1 cellular context compared by ENCODE assay signal in the genomic region with DNA sequence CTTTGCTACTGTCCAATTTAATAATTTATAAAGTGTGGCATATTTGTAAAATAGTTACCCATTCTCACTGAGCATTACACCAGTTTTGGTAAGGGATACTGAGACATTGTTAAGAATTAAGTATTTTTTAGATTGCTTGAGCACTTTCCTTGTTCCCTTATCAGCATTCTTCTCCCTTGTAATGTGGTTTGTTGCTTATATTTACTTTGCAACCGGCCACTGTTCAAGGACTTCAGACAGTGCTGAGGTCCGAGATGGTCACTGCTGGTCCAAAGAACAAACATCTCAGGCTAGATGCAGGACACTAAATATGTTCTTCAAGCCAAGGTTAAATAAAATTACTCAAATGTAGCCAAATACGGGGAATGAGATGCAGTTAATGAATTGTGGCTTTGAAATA.
A peak's percentile ranks its signal among the peaks of the same experiment; 100 is the strongest.
TF ChIP-seq lines count a peak whose summit lies in the region.

No MANE protein-coding gene starts in this region.

TF ChIP-seq in HepG2, 621 proteins besides CTCF, POLR2A, EP300 and RAD21 (continued from another document and continues in another):
- TF ChIP-seq DPF2 (CRISPR knock-in tag; IDR thresholded peaks at IDR 0.05; ENCODE audit: borderline replicate concordance, low read depth), result no peak
- TF ChIP-seq, protein P1, sequence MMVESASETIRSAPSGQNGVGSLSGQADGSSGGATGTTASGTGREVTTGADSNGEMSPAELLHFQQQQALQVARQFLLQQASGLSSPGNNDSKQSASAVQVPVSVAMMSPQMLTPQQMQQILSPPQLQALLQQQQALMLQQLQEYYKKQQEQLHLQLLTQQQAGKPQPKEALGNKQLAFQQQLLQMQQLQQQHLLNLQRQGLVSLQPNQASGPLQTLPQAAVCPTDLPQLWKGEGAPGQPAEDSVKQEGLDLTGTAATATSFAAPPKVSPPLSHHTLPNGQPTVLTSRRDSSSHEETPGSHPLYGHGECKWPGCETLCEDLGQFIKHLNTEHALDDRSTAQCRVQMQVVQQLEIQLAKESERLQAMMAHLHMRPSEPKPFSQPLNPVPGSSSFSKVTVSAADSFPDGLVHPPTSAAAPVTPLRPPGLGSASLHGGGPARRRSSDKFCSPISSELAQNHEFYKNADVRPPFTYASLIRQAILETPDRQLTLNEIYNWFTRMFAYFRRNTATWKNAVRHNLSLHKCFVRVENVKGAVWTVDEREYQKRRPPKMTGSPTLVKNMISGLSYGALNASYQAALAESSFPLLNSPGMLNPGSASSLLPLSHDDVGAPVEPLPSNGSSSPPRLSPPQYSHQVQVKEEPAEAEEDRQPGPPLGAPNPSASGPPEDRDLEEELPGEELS (CRISPR knock-in tag; IDR thresholded peaks at IDR 0.05), result peak; percentile 30; the same call in 1 of the 2 replicates
- TF ChIP-seq FOXP1 (IDR thresholded peaks at IDR 0.05), result no peak
- TF ChIP-seq FOXP1 (CRISPR knock-in tag; IDR thresholded peaks at IDR 0.05), result peak; percentile 65
- TF ChIP-seq ZNF816 (CRISPR knock-in tag; IDR thresholded peaks at IDR 0.05; ENCODE audit: borderline replicate concordance), result no peak
- TF ChIP-seq JUN (CRISPR knock-in tag; IDR thresholded peaks at IDR 0.05), result no peak
- TF ChIP-seq ISL2 (CRISPR knock-in tag; IDR thresholded peaks at IDR 0.05), result 0 out of 2 replicates have a peak, but pooled peaks have one; percentile 20
- TF ChIP-seq ZNF891 (CRISPR knock-in tag; IDR thresholded peaks at IDR 0.05), result no peak
- TF ChIP-seq HDAC2 (CRISPR knock-in tag; IDR thresholded peaks at IDR 0.05), result peak; percentile 64; the same call in 1 of the 2 replicates
- TF ChIP-seq KDM3A (CRISPR knock-in tag; IDR thresholded peaks at IDR 0.05; ENCODE audit: low read depth), result no peak
- TF ChIP-seq, protein P2, sequence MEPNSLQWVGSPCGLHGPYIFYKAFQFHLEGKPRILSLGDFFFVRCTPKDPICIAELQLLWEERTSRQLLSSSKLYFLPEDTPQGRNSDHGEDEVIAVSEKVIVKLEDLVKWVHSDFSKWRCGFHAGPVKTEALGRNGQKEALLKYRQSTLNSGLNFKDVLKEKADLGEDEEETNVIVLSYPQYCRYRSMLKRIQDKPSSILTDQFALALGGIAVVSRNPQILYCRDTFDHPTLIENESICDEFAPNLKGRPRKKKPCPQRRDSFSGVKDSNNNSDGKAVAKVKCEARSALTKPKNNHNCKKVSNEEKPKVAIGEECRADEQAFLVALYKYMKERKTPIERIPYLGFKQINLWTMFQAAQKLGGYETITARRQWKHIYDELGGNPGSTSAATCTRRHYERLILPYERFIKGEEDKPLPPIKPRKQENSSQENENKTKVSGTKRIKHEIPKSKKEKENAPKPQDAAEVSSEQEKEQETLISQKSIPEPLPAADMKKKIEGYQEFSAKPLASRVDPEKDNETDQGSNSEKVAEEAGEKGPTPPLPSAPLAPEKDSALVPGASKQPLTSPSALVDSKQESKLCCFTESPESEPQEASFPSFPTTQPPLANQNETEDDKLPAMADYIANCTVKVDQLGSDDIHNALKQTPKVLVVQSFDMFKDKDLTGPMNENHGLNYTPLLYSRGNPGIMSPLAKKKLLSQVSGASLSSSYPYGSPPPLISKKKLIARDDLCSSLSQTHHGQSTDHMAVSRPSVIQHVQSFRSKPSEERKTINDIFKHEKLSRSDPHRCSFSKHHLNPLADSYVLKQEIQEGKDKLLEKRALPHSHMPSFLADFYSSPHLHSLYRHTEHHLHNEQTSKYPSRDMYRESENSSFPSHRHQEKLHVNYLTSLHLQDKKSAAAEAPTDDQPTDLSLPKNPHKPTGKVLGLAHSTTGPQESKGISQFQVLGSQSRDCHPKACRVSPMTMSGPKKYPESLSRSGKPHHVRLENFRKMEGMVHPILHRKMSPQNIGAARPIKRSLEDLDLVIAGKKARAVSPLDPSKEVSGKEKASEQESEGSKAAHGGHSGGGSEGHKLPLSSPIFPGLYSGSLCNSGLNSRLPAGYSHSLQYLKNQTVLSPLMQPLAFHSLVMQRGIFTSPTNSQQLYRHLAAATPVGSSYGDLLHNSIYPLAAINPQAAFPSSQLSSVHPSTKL (CRISPR knock-in tag; IDR thresholded peaks at IDR 0.05), result peak; percentile 70
- TF ChIP-seq RARA (CRISPR knock-in tag; IDR thresholded peaks at IDR 0.05), result 0 out of 2 replicates have a peak, but pooled peaks have one; percentile 12
- TF ChIP-seq HMG20A (CRISPR knock-in tag; IDR thresholded peaks at IDR 0.05; ENCODE audit: borderline replicate concordance), result peak; percentile 19; the same call in 1 of the 2 replicates
- TF ChIP-seq, protein P3, sequence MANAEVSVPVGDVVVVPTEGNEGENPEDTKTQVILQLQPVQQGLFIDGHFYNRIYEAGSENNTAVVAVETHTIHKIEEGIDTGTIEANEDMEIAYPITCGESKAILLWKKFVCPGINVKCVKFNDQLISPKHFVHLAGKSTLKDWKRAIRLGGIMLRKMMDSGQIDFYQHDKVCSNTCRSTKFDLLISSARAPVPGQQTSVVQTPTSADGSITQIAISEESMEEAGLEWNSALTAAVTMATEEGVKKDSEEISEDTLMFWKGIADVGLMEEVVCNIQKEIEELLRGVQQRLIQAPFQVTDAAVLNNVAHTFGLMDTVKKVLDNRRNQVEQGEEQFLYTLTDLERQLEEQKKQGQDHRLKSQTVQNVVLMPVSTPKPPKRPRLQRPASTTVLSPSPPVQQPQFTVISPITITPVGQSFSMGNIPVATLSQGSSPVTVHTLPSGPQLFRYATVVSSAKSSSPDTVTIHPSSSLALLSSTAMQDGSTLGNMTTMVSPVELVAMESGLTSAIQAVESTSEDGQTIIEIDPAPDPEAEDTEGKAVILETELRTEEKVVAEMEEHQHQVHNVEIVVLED (CRISPR knock-in tag; IDR thresholded peaks at IDR 0.05; ENCODE audit: borderline replicate concordance), result no peak
- peak; percentile 49 for TF ChIP-seq FOXA3 (CRISPR knock-in tag; IDR thresholded peaks at IDR 0.05)
- no peak for TF ChIP-seq THYN1 (CRISPR knock-in tag; IDR thresholded peaks at IDR 0.05; ENCODE audit: borderline replicate concordance, low read depth)
- no peak for TF ChIP-seq SOX6 (IDR thresholded peaks at IDR 0.05)
- TF ChIP-seq SOX6 (CRISPR knock-in tag; IDR thresholded peaks at IDR 0.05), result peak; percentile 60
- no peak for TF ChIP-seq HMGA1 (CRISPR knock-in tag; conservative IDR thresholded peaks at IDR 0.05)
- TF ChIP-seq, protein P4, sequence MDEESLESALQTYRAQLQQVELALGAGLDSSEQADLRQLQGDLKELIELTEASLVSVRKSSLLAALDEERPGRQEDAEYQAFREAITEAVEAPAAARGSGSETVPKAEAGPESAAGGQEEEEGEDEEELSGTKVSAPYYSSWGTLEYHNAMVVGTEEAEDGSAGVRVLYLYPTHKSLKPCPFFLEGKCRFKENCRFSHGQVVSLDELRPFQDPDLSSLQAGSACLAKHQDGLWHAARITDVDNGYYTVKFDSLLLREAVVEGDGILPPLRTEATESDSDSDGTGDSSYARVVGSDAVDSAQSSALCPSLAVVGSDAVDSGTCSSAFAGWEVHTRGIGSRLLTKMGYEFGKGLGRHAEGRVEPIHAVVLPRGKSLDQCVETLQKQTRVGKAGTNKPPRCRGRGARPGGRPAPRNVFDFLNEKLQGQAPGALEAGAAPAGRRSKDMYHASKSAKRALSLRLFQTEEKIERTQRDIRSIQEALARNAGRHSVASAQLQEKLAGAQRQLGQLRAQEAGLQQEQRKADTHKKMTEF (CRISPR knock-in tag; IDR thresholded peaks at IDR 0.05), result 0 out of 2 replicates have a peak, but pooled peaks have one; percentile 24
- TF ChIP-seq CREB1 (IDR thresholded peaks at IDR 0.05), result no peak
- TF ChIP-seq CREB1 (CRISPR knock-in tag; IDR thresholded peaks at IDR 0.05), result 0 out of 2 replicates have a peak, but pooled peaks have one; percentile 43
- TF ChIP-seq, protein P5, sequence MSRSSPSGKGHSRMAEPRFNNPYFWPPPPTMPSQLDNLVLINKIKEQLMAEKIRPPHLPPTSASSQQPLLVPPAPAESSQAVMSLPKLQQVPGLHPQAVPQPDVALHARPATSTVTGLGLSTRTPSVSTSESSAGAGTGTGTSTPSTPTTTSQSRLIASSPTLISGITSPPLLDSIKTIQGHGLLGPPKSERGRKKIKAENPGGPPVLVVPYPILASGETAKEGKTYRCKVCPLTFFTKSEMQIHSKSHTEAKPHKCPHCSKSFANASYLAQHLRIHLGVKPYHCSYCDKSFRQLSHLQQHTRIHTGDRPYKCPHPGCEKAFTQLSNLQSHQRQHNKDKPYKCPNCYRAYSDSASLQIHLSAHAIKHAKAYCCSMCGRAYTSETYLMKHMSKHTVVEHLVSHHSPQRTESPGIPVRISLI (CRISPR knock-in tag; IDR thresholded peaks at IDR 0.05; ENCODE audit: borderline replicate concordance), result no peak
- 0 out of 2 replicates have a peak, but pooled peaks have one; percentile 21 for TF ChIP-seq NR2F2 (IDR thresholded peaks at IDR 0.05; ENCODE audit: borderline replicate concordance, low read depth)
- TF ChIP-seq KDM6A (CRISPR knock-in tag; IDR thresholded peaks at IDR 0.05; ENCODE audit: low read depth), result peak; percentile 43; the same call in 1 of the 2 replicates
- TF ChIP-seq ZFP82 (CRISPR knock-in tag; IDR thresholded peaks at IDR 0.05; ENCODE audit: borderline replicate concordance), result no peak
- TF ChIP-seq, protein P6, sequence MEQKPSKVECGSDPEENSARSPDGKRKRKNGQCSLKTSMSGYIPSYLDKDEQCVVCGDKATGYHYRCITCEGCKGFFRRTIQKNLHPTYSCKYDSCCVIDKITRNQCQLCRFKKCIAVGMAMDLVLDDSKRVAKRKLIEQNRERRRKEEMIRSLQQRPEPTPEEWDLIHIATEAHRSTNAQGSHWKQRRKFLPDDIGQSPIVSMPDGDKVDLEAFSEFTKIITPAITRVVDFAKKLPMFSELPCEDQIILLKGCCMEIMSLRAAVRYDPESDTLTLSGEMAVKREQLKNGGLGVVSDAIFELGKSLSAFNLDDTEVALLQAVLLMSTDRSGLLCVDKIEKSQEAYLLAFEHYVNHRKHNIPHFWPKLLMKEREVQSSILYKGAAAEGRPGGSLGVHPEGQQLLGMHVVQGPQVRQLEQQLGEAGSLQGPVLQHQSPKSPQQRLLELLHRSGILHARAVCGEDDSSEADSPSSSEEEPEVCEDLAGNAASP (CRISPR knock-in tag; IDR thresholded peaks at IDR 0.05; ENCODE audit: borderline replicate concordance), result no peak
- TF ChIP-seq, protein P7, sequence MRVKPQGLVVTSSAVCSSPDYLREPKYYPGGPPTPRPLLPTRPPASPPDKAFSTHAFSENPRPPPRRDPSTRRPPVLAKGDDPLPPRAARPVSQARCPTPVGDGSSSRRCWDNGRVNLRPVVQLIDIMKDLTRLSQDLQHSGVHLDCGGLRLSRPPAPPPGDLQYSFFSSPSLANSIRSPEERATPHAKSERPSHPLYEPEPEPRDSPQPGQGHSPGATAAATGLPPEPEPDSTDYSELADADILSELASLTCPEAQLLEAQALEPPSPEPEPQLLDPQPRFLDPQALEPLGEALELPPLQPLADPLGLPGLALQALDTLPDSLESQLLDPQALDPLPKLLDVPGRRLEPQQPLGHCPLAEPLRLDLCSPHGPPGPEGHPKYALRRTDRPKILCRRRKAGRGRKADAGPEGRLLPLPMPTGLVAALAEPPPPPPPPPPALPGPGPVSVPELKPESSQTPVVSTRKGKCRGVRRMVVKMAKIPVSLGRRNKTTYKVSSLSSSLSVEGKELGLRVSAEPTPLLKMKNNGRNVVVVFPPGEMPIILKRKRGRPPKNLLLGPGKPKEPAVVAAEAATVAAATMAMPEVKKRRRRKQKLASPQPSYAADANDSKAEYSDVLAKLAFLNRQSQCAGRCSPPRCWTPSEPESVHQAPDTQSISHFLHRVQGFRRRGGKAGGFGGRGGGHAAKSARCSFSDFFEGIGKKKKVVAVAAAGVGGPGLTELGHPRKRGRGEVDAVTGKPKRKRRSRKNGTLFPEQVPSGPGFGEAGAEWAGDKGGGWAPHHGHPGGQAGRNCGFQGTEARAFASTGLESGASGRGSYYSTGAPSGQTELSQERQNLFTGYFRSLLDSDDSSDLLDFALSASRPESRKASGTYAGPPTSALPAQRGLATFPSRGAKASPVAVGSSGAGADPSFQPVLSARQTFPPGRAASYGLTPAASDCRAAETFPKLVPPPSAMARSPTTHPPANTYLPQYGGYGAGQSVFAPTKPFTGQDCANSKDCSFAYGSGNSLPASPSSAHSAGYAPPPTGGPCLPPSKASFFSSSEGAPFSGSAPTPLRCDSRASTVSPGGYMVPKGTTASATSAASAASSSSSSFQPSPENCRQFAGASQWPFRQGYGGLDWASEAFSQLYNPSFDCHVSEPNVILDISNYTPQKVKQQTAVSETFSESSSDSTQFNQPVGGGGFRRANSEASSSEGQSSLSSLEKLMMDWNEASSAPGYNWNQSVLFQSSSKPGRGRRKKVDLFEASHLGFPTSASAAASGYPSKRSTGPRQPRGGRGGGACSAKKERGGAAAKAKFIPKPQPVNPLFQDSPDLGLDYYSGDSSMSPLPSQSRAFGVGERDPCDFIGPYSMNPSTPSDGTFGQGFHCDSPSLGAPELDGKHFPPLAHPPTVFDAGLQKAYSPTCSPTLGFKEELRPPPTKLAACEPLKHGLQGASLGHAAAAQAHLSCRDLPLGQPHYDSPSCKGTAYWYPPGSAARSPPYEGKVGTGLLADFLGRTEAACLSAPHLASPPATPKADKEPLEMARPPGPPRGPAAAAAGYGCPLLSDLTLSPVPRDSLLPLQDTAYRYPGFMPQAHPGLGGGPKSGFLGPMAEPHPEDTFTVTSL (CRISPR knock-in tag; IDR thresholded peaks at IDR 0.05; ENCODE audit: borderline replicate concordance), result peak; percentile 86; the same call in 1 of the 2 replicates
- peak; percentile 9 for TF ChIP-seq TEAD3 (CRISPR knock-in tag; optimal IDR thresholded peaks at IDR 0.05; ENCODE audit: borderline replicate concordance)
- TF ChIP-seq, protein P8, sequence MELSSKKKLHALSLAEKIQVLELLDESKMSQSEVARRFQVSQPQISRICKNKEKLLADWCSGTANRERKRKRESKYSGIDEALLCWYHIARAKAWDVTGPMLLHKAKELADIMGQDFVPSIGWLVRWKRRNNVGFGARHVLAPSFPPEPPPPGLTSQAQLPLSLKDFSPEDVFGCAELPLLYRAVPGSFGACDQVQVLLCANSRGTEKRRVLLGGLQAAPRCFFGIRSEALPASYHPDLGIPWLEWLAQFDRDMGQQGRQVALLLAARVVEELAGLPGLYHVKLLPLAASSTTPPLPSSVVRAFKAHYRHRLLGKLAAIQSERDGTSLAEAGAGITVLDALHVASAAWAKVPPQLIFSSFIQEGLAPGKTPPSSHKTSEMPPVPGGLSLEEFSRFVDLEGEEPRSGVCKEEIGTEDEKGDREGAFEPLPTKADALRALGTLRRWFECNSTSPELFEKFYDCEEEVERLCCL (CRISPR knock-in tag; IDR thresholded peaks at IDR 0.05; ENCODE audit: borderline replicate concordance), result no peak
- no peak for TF ChIP-seq EZH2 (conservative IDR thresholded peaks at IDR 0.05; ENCODE audit: low read depth, low read length)
- TF ChIP-seq HNF4A (CRISPR knock-in tag; IDR thresholded peaks at IDR 0.05), result peak; percentile 83
- TF ChIP-seq ZMYM4 (CRISPR knock-in tag; IDR thresholded peaks at IDR 0.05), result 0 out of 2 replicates have a peak, but pooled peaks have one; percentile 15
- TF ChIP-seq HNF4G (IDR thresholded peaks at IDR 0.05; ENCODE audit: borderline replicate concordance, low read depth, low read length), result peak; percentile 62; the same call in 1 of the 2 replicates
- no peak for TF ChIP-seq HNF4G (CRISPR knock-in tag; IDR thresholded peaks at IDR 0.05; ENCODE audit: borderline replicate concordance, low read depth)
- TF ChIP-seq SOX5 (CRISPR knock-in tag; IDR thresholded peaks at IDR 0.05; ENCODE audit: borderline replicate concordance), result peak; percentile 34; the same call in 1 of the 2 replicates
- TF ChIP-seq, protein P9, sequence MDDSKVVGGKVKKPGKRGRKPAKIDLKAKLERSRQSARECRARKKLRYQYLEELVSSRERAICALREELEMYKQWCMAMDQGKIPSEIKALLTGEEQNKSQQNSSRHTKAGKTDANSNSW (CRISPR knock-in tag; IDR thresholded peaks at IDR 0.05; ENCODE audit: borderline replicate concordance), result no peak
- peak; percentile 56; the same call in 1 of the 2 replicates for TF ChIP-seq GATAD2A (CRISPR knock-in tag; IDR thresholded peaks at IDR 0.05)
- TF ChIP-seq TCF7 (IDR thresholded peaks at IDR 0.05; ENCODE audit: low read depth), result peak; percentile 38
- TF ChIP-seq SOX13 (IDR thresholded peaks at IDR 0.05), result no peak
- TF ChIP-seq SOX13 (CRISPR knock-in tag; conservative IDR thresholded peaks at IDR 0.05 in 1 of 2, IDR thresholded peaks at IDR 0.05 in 1 of 2), result peak in 1 of 2 experiments; percentile 60; a peak in 1 of 4 replicates
